ENCODE assay signal across 2 cellular contexts in the genomic region with DNA sequence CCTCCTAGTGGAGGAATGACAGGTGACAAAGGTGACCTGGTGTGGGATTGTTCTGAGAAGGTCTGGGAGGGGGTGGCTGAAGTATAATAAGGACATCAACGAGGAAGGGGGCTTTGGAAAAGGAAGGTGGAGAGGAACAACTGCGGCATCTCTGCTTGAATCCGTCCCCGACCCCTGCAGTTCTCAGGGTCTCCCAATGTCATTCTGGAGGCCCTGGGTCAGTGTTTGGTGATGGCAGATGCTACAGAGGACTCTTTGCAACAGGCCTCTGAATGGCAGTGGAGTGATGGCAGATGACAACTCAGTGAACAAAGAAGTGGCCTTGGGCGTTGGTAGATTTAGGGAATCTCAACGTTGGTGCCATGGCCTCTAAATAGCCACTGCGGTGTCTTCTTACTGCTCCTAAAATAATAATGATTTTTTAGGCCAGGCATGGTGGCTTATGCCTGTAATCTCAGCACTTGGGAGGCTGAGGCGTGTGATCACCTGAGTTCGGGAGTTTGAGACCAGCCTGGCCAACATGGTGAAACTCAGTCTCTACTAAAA.
TF ChIP-seq lines count a peak whose summit lies in the region.

No MANE protein-coding gene starts in this region.

TF ChIP-seq in SK-N-SH, 30 proteins besides CTCF, POLR2A, EP300 and RAD21 (continued from another document):
- TF ChIP-seq, protein P1, sequence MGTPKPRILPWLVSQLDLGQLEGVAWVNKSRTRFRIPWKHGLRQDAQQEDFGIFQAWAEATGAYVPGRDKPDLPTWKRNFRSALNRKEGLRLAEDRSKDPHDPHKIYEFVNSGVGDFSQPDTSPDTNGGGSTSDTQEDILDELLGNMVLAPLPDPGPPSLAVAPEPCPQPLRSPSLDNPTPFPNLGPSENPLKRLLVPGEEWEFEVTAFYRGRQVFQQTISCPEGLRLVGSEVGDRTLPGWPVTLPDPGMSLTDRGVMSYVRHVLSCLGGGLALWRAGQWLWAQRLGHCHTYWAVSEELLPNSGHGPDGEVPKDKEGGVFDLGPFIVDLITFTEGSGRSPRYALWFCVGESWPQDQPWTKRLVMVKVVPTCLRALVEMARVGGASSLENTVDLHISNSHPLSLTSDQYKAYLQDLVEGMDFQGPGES (IDR thresholded peaks at IDR 0.05; ENCODE audit: low read depth, low read length) = no peak
- TF ChIP-seq GATA2 (CRISPR knock-in tag; IDR thresholded peaks at IDR 0.05) = no peak
- TF ChIP-seq, protein P2, sequence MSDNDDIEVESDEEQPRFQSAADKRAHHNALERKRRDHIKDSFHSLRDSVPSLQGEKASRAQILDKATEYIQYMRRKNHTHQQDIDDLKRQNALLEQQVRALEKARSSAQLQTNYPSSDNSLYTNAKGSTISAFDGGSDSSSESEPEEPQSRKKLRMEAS (IDR thresholded peaks at IDR 0.05; ENCODE audit: low read depth) = no peak
- no peak for TF ChIP-seq TAF1 (IDR thresholded peaks at IDR 0.05; ENCODE audit: borderline replicate concordance, low read depth, low read length)
- TF ChIP-seq, protein P3, sequence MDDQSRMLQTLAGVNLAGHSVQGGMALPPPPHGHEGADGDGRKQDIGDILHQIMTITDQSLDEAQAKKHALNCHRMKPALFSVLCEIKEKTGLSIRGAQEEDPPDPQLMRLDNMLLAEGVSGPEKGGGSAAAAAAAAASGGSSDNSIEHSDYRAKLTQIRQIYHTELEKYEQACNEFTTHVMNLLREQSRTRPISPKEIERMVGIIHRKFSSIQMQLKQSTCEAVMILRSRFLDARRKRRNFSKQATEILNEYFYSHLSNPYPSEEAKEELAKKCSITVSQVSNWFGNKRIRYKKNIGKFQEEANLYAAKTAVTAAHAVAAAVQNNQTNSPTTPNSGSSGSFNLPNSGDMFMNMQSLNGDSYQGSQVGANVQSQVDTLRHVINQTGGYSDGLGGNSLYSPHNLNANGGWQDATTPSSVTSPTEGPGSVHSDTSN (IDR thresholded peaks at IDR 0.05) = no peak

TF ChIP-seq in SK-N-SH treated with all-trans-retinoic acid at 6 μM for 48 hours, 23 proteins besides CTCF, POLR2A, EP300 and RAD21 (continued from another document):
- TF ChIP-seq ZFP3 (CRISPR knock-in tag; IDR thresholded peaks at IDR 0.05) = no peak
- TF ChIP-seq SNAI2 (CRISPR knock-in tag; IDR thresholded peaks at IDR 0.05) = no peak
- TF ChIP-seq TCF4 (CRISPR knock-in tag; IDR thresholded peaks at IDR 0.05; ENCODE audit: borderline replicate concordance) = no peak
- TF ChIP-seq ZNF70 (CRISPR knock-in tag; IDR thresholded peaks at IDR 0.05) = no peak
- TF ChIP-seq GLIS3 (CRISPR knock-in tag; IDR thresholded peaks at IDR 0.05) = no peak
- TF ChIP-seq ISL1 (CRISPR knock-in tag; IDR thresholded peaks at IDR 0.05) = no peak
- no peak for TF ChIP-seq RARB (CRISPR knock-in tag; IDR thresholded peaks at IDR 0.05)
- no peak for TF ChIP-seq BACH2 (CRISPR knock-in tag; IDR thresholded peaks at IDR 0.05; ENCODE audit: borderline replicate concordance)
- TF ChIP-seq ZNF8 (CRISPR knock-in tag; IDR thresholded peaks at IDR 0.05) = no peak
- TF ChIP-seq TOX (CRISPR knock-in tag; IDR thresholded peaks at IDR 0.05; ENCODE audit: borderline replicate concordance) = no peak
- TF ChIP-seq, protein P4, sequence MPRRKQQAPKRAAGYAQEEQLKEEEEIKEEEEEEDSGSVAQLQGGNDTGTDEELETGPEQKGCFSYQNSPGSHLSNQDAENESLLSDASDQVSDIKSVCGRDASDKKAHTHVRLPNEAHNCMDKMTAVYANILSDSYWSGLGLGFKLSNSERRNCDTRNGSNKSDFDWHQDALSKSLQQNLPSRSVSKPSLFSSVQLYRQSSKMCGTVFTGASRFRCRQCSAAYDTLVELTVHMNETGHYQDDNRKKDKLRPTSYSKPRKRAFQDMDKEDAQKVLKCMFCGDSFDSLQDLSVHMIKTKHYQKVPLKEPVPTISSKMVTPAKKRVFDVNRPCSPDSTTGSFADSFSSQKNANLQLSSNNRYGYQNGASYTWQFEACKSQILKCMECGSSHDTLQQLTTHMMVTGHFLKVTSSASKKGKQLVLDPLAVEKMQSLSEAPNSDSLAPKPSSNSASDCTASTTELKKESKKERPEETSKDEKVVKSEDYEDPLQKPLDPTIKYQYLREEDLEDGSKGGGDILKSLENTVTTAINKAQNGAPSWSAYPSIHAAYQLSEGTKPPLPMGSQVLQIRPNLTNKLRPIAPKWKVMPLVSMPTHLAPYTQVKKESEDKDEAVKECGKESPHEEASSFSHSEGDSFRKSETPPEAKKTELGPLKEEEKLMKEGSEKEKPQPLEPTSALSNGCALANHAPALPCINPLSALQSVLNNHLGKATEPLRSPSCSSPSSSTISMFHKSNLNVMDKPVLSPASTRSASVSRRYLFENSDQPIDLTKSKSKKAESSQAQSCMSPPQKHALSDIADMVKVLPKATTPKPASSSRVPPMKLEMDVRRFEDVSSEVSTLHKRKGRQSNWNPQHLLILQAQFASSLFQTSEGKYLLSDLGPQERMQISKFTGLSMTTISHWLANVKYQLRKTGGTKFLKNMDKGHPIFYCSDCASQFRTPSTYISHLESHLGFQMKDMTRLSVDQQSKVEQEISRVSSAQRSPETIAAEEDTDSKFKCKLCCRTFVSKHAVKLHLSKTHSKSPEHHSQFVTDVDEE (CRISPR knock-in tag; IDR thresholded peaks at IDR 0.05) = no peak
- TF ChIP-seq ZNF565 (CRISPR knock-in tag; conservative IDR thresholded peaks at IDR 0.05; ENCODE audit: low read depth) = no peak
